9 cellular contexts compared by ENCODE assay signal in the genomic region with DNA sequence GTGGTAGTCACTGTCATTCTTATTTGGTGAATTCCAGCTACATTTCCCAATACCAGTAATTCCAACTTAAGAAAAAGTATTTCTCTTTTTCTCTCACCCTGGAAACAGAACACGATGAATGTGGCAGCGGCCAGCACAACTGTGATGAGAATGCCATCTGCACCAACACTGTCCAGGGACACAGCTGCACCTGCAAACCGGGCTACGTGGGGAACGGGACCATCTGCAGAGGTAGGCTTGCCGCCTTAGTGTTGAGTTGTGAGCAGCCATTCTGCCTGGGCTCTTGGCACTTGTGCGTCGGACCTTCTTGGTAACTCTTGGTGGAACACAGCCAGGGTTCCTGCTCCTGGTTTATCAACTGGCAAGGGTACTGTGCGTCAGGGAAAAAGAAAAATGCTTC.
"Had no signal": no experiment of that assay in that cellular context is flagged by ENCODE, and none has a peak within 500 bp of the region (broad histone marks: within the 10 kb centered on the region; RNA-seq: fewer than 3 reads in every experiment).

No MANE protein-coding gene starts in this region.

- H3K4me1 ChIP-seq: HAP-1 had no signal

- H2AFZ ChIP-seq: GM23248 had no signal

- H3K27ac ChIP-seq: GM23248 had no signal

- ATAC-seq: HCT116, K562 had no signal

- H3K9ac ChIP-seq: GM23248 had no signal

- H3K27ac Mint-ChIP-seq: HFFc6 had no signal

- FAIRE-seq: HTR-8/SVneo, K562 had no signal

- H3K9me3 ChIP-seq: HAP-1 had no signal

- H3K4me3 ChIP-seq: GM23248, HAP-1, K562 had no signal

- H3K4me3 Mint-ChIP-seq: HFFc6 had no signal

- H3K36me3 ChIP-seq: HAP-1 had no signal

- DNase-seq: GM23248, H7, HFFc6, IMR-90, KG1 had no signal
